ENCODE assay signal across 8 cellular contexts in genomic region chr20:41047975-41048305, GRCh38.
DNase-seq lines count a peak whose midpoint lies in the region; ATAC-seq and TF ChIP-seq lines count a peak whose summit lies in the region.

No MANE protein-coding gene starts in this region.

- H3K27ac ChIP-seq in brain microvascular endothelial cell (peak overlapping the region; percentile 23), mucosa of rectum (ENCODE audit: low read depth in 2 of 2, low read length in 2 of 2) (peak overlapping the region; percentile 63 to 72)

- H3K9me3 ChIP-seq in mucosa of rectum (ENCODE audit: control insufficient read depth in 2 of 2, low read length in 2 of 2): no peaks in the 10 kb centered on the region

- H3K27me3 ChIP-seq in brain microvascular endothelial cell (replicated peaks): no peaks in the 10 kb centered on the region
- no peaks in the 10 kb centered on the region for H3K27me3 ChIP-seq in mucosa of rectum (ENCODE audit: control insufficient read depth in 2 of 2, insufficient read depth in 2 of 2, low read length in 2 of 2)

- H3K4me3 ChIP-seq in brain microvascular endothelial cell (ENCODE audit: low read depth, low read length) (peak overlapping the region; percentile 26), mucosa of rectum (ENCODE audit: low read length in 2 of 2) (peak overlapping the region; percentile 53 to 60)

- no peak for TF ChIP-seq CTCF in brain microvascular endothelial cell (IDR thresholded peaks at IDR 0.05; ENCODE audit: low read depth, low read length, missing control alignments)

- peaks cover 55 to 61% of the 10 kb centered on the region in 2 donors for H3K4me1 ChIP-seq in mucosa of rectum (ENCODE audit: control insufficient read depth in 2 of 2, insufficient read depth in 2 of 2, low read length in 2 of 2)

- peak; percentile 51 for DNase-seq in LoVo (ENCODE audit: low spot score)
- DNase-seq in brain microvascular endothelial cell: no peak
- DNase-seq in SIG-M5 treated with dmso at 0.1 percent for 504 hours (lab: John Stamatoyannopoulos, UW; ENCODE audit: unreplicated experiment): no peak
- DNase-seq in stimulated activated CD4-positive, alpha-beta T cell treated with anti-CD3 and anti-CD28 coated beads, Interleukin-12 subunit alpha, Interleukin-12 subunit beta, amount 100 ng/mL, for 4 hours: no peak
- no peak for DNase-seq in anterior cingulate cortex (lab: John Stamatoyannopoulos, UW)

- H3K36me3 ChIP-seq in brain microvascular endothelial cell (replicated peaks) (peaks cover 2% of the 10 kb centered on the region), mucosa of rectum (ENCODE audit: control insufficient read depth in 2 of 2, insufficient read depth in 2 of 2, low read length in 2 of 2) (no peaks in the 10 kb centered on the region)

- ATAC-seq in GM18909 (IDR thresholded peaks at IDR 0.05; ENCODE audit: poor library complexity, unreplicated experiment) (peak; percentile 46), GM21786 (IDR thresholded peaks at IDR 0.05; ENCODE audit: unreplicated experiment) (no peak)

- in situ Hi-C loops in brain microvascular endothelial cell (cut with HindIII; ENCODE audit: low pct_ligation_motif_present, low sequenced_read_pairs): no loop called here

- peak overlapping the region in 1 of 2 donors; percentile 10 for H3K9ac ChIP-seq in mucosa of rectum (ENCODE audit: low read depth in 1 of 2, low read length in 2 of 2)
